In the genomic region with DNA sequence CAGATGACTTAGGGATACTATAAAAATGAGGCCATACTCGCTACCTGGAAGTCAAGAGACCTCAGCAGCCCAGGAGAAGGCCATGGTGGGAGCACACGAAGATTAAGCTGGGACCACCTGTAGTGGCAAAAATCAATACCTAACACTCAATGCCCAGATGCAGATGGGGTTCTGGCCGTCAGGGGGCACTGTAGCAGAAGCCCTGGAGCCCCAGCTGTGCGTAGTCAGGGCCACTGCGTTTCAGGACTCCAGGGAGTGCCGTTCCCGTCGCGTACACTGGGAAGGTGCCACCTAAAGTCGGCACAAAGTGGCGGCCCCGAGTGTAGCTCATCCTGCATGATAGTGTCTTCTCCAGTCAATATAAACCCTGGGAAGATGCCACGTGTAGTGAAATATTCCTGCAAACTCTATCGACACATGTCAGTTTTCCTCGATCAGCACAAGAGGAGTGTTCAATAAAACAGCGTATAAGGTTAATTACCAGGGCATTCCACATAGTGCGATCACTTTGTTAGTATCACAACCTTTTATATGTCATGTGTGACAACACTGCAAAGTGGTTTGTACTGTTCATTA, we compare ENCODE assay signal across 10 cellular contexts.
DNase-seq lines count a peak whose midpoint lies in the region; ATAC-seq and TF ChIP-seq lines count a peak whose summit lies in the region.
"Had no signal": no experiment of that assay in that cellular context is flagged by ENCODE, and none has a peak within 500 bp of the region (broad histone marks: within the 10 kb centered on the region; RNA-seq: fewer than 3 reads in every experiment).

No MANE protein-coding gene starts in this region.

- peaks cover 10% of the 10 kb centered on the region for H3K27me3 Mint-ChIP-seq in T-helper 2 cell treated with Interferon-gamma antibody and Interleukin-4, amounts not matched to agents 5 μg/mL and 100 μg/mL, for 36 hours (ENCODE audit: low read depth)

- H3K27ac ChIP-seq in HUES48 (ENCODE audit: low read depth, low read length) (peak overlapping the region; percentile 1), body of pancreas (no peak overlapping the region), left lung (no peak overlapping the region)

- WGBS in body of pancreas, 2 donors = 8 to 9% methylated on average over 16 to 17 of the region's 17 CpGs

- H3K36me3 ChIP-seq in HUES48 (ENCODE audit: control insufficient read depth, insufficient read depth, low read length) (no peaks in the 10 kb centered on the region), body of pancreas (replicated peaks in 1 of 2; ENCODE audit: insufficient read depth in 1 of 2, low read depth in 2 of 2) (no peaks in the 10 kb centered on the region), left lung (no peaks in the 10 kb centered on the region)

- no peaks in the 10 kb centered on the region for H3K9me3 Mint-ChIP-seq in T-helper 2 cell treated with Interferon-gamma antibody and Interleukin-4, amounts not matched to agents 5 μg/mL and 100 μg/mL, for 36 hours
- H3K9me3 Mint-ChIP-seq: T-helper 1 cell treated with Interleukin-12 subunit alpha and Interleukin-12 subunit beta and Interleukin-4 antibody, amounts not matched to agents 30 μg/mL and 1 μg/mL, for 36 hours had no signal

- TF ChIP-seq CTCF in body of pancreas (IDR thresholded peaks at IDR 0.05) (peak; percentile 37 to 65 (median 47)), left lung (IDR thresholded peaks at IDR 0.05) (peak; percentile 35 to 50)

- H3K36me3 Mint-ChIP-seq in T-helper 2 cell treated with Interferon-gamma antibody and Interleukin-4, amounts not matched to agents 5 μg/mL and 100 μg/mL, for 36 hours (ENCODE audit: low read depth) = no peaks in the 10 kb centered on the region

- peaks cover 30% of the 10 kb centered on the region for H3K4me1 ChIP-seq in HUES48 (ENCODE audit: control insufficient read depth, insufficient read depth, low read length)
- no peaks in the 10 kb centered on the region for H3K4me1 ChIP-seq in body of pancreas
- H3K4me1 ChIP-seq in left lung = no peaks in the 10 kb centered on the region

- intact Hi-C loops in body of pancreas (cut with DNase I) (no loop called here), left lung (cut with DNase I) (no loop called here)

- H3K4me3 ChIP-seq in HUES48 (ENCODE audit: low read depth, low read length) (peak overlapping the region; percentile 37; the same call in 1 of the 2 replicates), body of pancreas (no peak overlapping the region), left lung (no peak overlapping the region)

- DNase-seq in COLO668 (lab: John Stamatoyannopoulos, UW; ENCODE audit: unreplicated experiment) (peak; percentile 26), body of pancreas (peak; percentile 31 to 71 (median 55)), left lung (peak in 1 of 2 donors; percentile 76), DMS79 treated with DMSO at 0.1 percent for 48 hours (lab: John Stamatoyannopoulos, UW) (no peak), NCI-H446 (lab: John Stamatoyannopoulos, UW) (no peak)
- no peak for DNase-seq in stimulated activated CD4-positive, alpha-beta T cell treated with anti-CD3 and anti-CD28 coated beads, Interleukin-1b, Interleukin-23, amount 100 ng/mL, for 48 hours
- DNase-seq in T-helper 2 cell treated with Interferon-gamma antibody and Interleukin-4, amounts not matched to agents 5 μg/mL and 100 μg/mL, for 36 hours (ENCODE audit: low spot score) = no peak
- DNase-seq: foreskin melanocyte had no signal

- no peak overlapping the region for H3K4me3 Mint-ChIP-seq in T-helper 2 cell treated with Interferon-gamma antibody and Interleukin-4, amounts not matched to agents 5 μg/mL and 100 μg/mL, for 36 hours
- H3K4me3 Mint-ChIP-seq: T-helper 1 cell treated with Interleukin-12 subunit alpha and Interleukin-12 subunit beta and Interleukin-4 antibody, amounts not matched to agents 30 μg/mL and 1 μg/mL, for 36 hours had no signal

- no peak overlapping the region for H3K27ac Mint-ChIP-seq in T-helper 2 cell treated with Interferon-gamma antibody and Interleukin-4, amounts not matched to agents 5 μg/mL and 100 μg/mL, for 36 hours
- H3K27ac Mint-ChIP-seq: T-helper 1 cell treated with Interleukin-12 subunit alpha and Interleukin-12 subunit beta and Interleukin-4 antibody, amounts not matched to agents 30 μg/mL and 1 μg/mL, for 36 hours had no signal

- H3K9me3 ChIP-seq in HUES48 (ENCODE audit: control insufficient read depth, insufficient read depth, low read length) = no peaks in the 10 kb centered on the region
- no peaks in the 10 kb centered on the region for H3K9me3 ChIP-seq in body of pancreas
- H3K9me3 ChIP-seq in left lung = no peaks in the 10 kb centered on the region

- TF ChIP-seq POLR2A in body of pancreas (IDR thresholded peaks at IDR 0.05) = no peak

- no peaks in the 10 kb centered on the region for H3K4me1 Mint-ChIP-seq in T-helper 2 cell treated with Interferon-gamma antibody and Interleukin-4, amounts not matched to agents 5 μg/mL and 100 μg/mL, for 36 hours (ENCODE audit: low read depth)

- H3K27me3 ChIP-seq in HUES48 (ENCODE audit: control insufficient read depth, insufficient read depth, low read length) (peaks cover 8% of the 10 kb centered on the region; the same call in 1 of the 2 replicates), body of pancreas (no peaks in the 10 kb centered on the region), left lung (peaks cover 7 to 12% of the 10 kb centered on the region in 2 donors)

- ATAC-seq in body of pancreas (no peak), left lung (peak; percentile 93)

- no peak overlapping the region for H3K9ac ChIP-seq in HUES48 (ENCODE audit: low read depth, low read length)

Comparison
In these comparisons a context has a peak if more than half of its experiments do, and no peak if none do; other contexts are left out.
1. DNase-seq: peak in COLO668 (single experiment) and body of pancreas (4 of 4); none in DMS79 treated with DMSO at 0.1 percent for 48 hours (single experiment), stimulated activated CD4-positive, alpha-beta T cell treated with anti-CD3 and anti-CD28 coated beads, Interleukin-1b, Interleukin-23, amount 100 ng/mL, for 48 hours (single experiment), T-helper 2 cell treated with Interferon-gamma antibody and Interleukin-4, amounts not matched to agents 5 μg/mL and 100 μg/mL, for 36 hours (single experiment) and NCI-H446 (0 of 2).